ENCODE assay signal across 9 cellular contexts in the genomic region with DNA sequence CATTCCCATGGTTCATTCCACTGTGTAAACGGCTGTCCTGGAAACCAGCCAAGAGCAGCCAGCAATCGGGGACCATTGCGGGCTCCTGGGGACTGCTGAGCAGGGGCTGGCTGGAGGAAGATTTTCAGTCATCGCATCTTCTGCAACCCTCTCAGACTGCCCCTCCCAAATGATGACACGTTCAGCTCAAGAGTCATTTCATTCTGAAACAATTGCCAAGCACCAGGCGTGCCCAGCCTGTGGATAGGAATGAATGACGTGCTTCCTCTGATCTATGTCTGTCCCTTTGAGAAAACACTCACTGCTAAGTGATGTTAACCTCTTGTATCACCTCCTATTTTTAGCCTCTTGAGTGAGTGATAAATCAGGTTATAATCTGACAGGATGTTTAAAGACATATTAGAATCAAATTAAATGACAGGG.
DNase-seq lines count a peak whose midpoint lies in the region; ATAC-seq and TF ChIP-seq lines count a peak whose summit lies in the region.
"Had no signal": no experiment of that assay in that cellular context is flagged by ENCODE, and none has a peak within 500 bp of the region (broad histone marks: within the 10 kb centered on the region; RNA-seq: fewer than 3 reads in every experiment).

No MANE protein-coding gene starts in this region.

- peak overlapping the region; percentile 93 for H3K27ac Mint-ChIP-seq in activated T-cell treated with anti-CD3 and anti-CD28 coated beads, Interleukin-2, amount 50 U/mL, for 72 hours
- H3K27ac Mint-ChIP-seq in CD14-positive monocyte = peak overlapping the region in 1 of 7 donors; percentile 51

- H3K27ac ChIP-seq in right atrium auricular region = peak overlapping the region; percentile 83 to 87

- peaks cover 7 to 15% of the 10 kb centered on the region in 2 donors for H3K36me3 Mint-ChIP-seq in activated T-cell treated with anti-CD3 and anti-CD28 coated beads, Interleukin-2, amount 50 U/mL, for 72 hours (ENCODE audit: insufficient read depth in 2 of 2)
- H3K36me3 Mint-ChIP-seq in CD14-positive monocyte = no peaks in the 10 kb centered on the region

- H3K4me1 Mint-ChIP-seq in activated T-cell treated with anti-CD3 and anti-CD28 coated beads, Interleukin-2, amount 50 U/mL, for 72 hours (ENCODE audit: low read depth) = peaks cover 44% of the 10 kb centered on the region
- H3K4me1 Mint-ChIP-seq in CD14-positive monocyte = peaks cover 23% of the 10 kb centered on the region

- H3K9me3 ChIP-seq in right atrium auricular region = no peaks in the 10 kb centered on the region

- peaks cover 15% of the 10 kb centered on the region for H3K27me3 Mint-ChIP-seq in activated T-cell treated with anti-CD3 and anti-CD28 coated beads, Interleukin-2, amount 50 U/mL, for 72 hours (ENCODE audit: low read depth)
- H3K27me3 Mint-ChIP-seq in CD14-positive monocyte (ENCODE audit: low read depth in 3 of 3) = peaks cover 0 to 2% (median 0%) of the 10 kb centered on the region in 3 donors

- TF ChIP-seq CTCF in right atrium auricular region (IDR thresholded peaks at IDR 0.05) = no peak
- TF ChIP-seq CTCF in CD14-positive monocyte (IDR thresholded peaks at IDR 0.05) = no peak

- no peaks in the 10 kb centered on the region for H3K36me3 ChIP-seq in right atrium auricular region

- intact Hi-C loops in CD14-positive monocyte (cut with micrococcal nuclease) = no loop called here

- peaks cover 0 to 20% of the 10 kb centered on the region in 2 donors for H3K4me1 ChIP-seq in right atrium auricular region

- DNase-seq in NCI-H510A (lab: John Stamatoyannopoulos, UW) (peak; percentile 51), right atrium auricular region (ENCODE audit: low spot score) (peak; percentile 92), CD14-positive monocyte (ENCODE audit: low spot score) (no peak)
- peak; percentile 67 to 72 for DNase-seq in activated T-cell treated with anti-CD3 and anti-CD28 coated beads, Interleukin-2, amount 50 U/mL, for 72 hours
- DNase-seq in stimulated activated CD8-positive, alpha-beta memory T cell treated with anti-CD3 and anti-CD28 coated beads, Interleukin-15, amount 100 ng/mL, for 4 hours (ENCODE audit: low read depth in 2 of 2) = peak; percentile 20 to 37

- ATAC-seq in GM18873 (IDR thresholded peaks at IDR 0.05; ENCODE audit: low FRiP score, unreplicated experiment) (peak; percentile 67), HG02840 (IDR thresholded peaks at IDR 0.05; ENCODE audit: low FRiP score, unreplicated experiment) (no peak), GM18861 (IDR thresholded peaks at IDR 0.05; ENCODE audit: unreplicated experiment) (no peak)
- ATAC-seq in activated T-cell treated with anti-CD3 and anti-CD28 coated beads, Interleukin-2, amount 50 U/mL, for 72 hours (replicated peaks in 1 of 2) = peak; percentile 92 to 94
- ATAC-seq: naive thymus-derived CD8-positive, alpha-beta T cell had no signal

- no peaks in the 10 kb centered on the region for H3K27me3 ChIP-seq in right atrium auricular region

- H3K9me3 Mint-ChIP-seq in activated T-cell treated with anti-CD3 and anti-CD28 coated beads, Interleukin-2, amount 50 U/mL, for 72 hours = peaks cover 5 to 9% of the 10 kb centered on the region in 2 donors
- peaks cover 0 to 18% (median 12%) of the 10 kb centered on the region in 7 donors for H3K9me3 Mint-ChIP-seq in CD14-positive monocyte

- no peak overlapping the region for H3K4me3 ChIP-seq in right atrium auricular region

- H3K4me3 Mint-ChIP-seq in activated T-cell treated with anti-CD3 and anti-CD28 coated beads, Interleukin-2, amount 50 U/mL, for 72 hours = peak overlapping the region in 1 of 2 donors; percentile 45
- H3K4me3 Mint-ChIP-seq in CD14-positive monocyte = no peak overlapping the region

Comparison
In these comparisons a context has a peak if more than half of its experiments do, and no peak if none do; other contexts are left out.
1. ATAC-seq: peak in GM18873 (single experiment) and activated T-cell treated with anti-CD3 and anti-CD28 coated beads, Interleukin-2, amount 50 U/mL, for 72 hours (2 of 2); none in HG02840 (single experiment) and GM18861 (single experiment).